ENCODE assay signal across 27 cellular contexts in genomic region chr22:49705216-49705600, GRCh38.
"Had no signal": no experiment of that assay in that cellular context is flagged by ENCODE, and none has a peak within 500 bp of the region (broad histone marks: within the 10 kb centered on the region; RNA-seq: fewer than 3 reads in every experiment).

No MANE protein-coding gene starts in this region.

- H3K4me3 Mint-ChIP-seq: natural killer cell treated with Interleukin-12 subunit alpha and Interleukin-12 subunit beta and Interleukin-15 and Interleukin-18, amount 100 ng/mL, for 72 hours; neural crest cell; stimulated activated effector memory CD8-positive, alpha-beta T cell treated with anti-CD3 and anti-CD28 coated beads, Interleukin-12 subunit alpha, Interleukin-12 subunit beta, amount 100 ng/mL, for 72 hours had no signal

- H3K36me3 Mint-ChIP-seq: natural killer cell treated with Interleukin-12 subunit alpha and Interleukin-12 subunit beta and Interleukin-15 and Interleukin-18, amount 100 ng/mL, for 72 hours; stimulated activated effector memory CD8-positive, alpha-beta T cell treated with anti-CD3 and anti-CD28 coated beads, Interleukin-12 subunit alpha, Interleukin-12 subunit beta, amount 100 ng/mL, for 72 hours had no signal

- H3K9me3 ChIP-seq: prostate gland, thyroid gland had no signal

- H3K27me3 ChIP-seq: hepatocyte, thyroid gland, vagina had no signal

- FAIRE-seq: kidney had no signal

- H3K4me1 Mint-ChIP-seq: neural crest cell; stimulated activated effector memory CD8-positive, alpha-beta T cell treated with anti-CD3 and anti-CD28 coated beads, Interleukin-12 subunit alpha, Interleukin-12 subunit beta, amount 100 ng/mL, for 72 hours had no signal

- H3K36me3 ChIP-seq: gastroesophageal sphincter, heart left ventricle, prostate gland, right atrium auricular region, stomach, thyroid gland, vagina had no signal

- H3K27ac Mint-ChIP-seq: natural killer cell treated with Interleukin-12 subunit alpha and Interleukin-12 subunit beta and Interleukin-15 and Interleukin-18, amount 100 ng/mL, for 72 hours; stimulated activated effector memory CD8-positive, alpha-beta T cell treated with anti-CD3 and anti-CD28 coated beads, Interleukin-12 subunit alpha, Interleukin-12 subunit beta, amount 100 ng/mL, for 72 hours had no signal

- H2AFZ ChIP-seq: hepatocyte, parathyroid adenoma had no signal

- H3K4me3 ChIP-seq: dorsolateral prefrontal cortex, gastroesophageal sphincter, heart left ventricle, hepatocyte, prostate gland, right atrium auricular region, smooth muscle cell, stomach, thyroid gland, vagina had no signal

- H3K79me2 ChIP-seq: hepatocyte, parathyroid adenoma had no signal

- H3K27ac ChIP-seq: dorsolateral prefrontal cortex, epithelial cell of prostate, gastroesophageal sphincter, heart left ventricle, hepatocyte, parathyroid adenoma, prostate gland, right atrium auricular region, stomach, thyroid gland, vagina had no signal

- H3K4me1 ChIP-seq: gastroesophageal sphincter, heart left ventricle, parathyroid adenoma, prostate gland, right atrium auricular region, stomach, thyroid gland, vagina had no signal

- DNase-seq: effector CD4-positive, alpha-beta T cell; foreskin fibroblast; heart left ventricle; mesendoderm; stimulated activated CD4-positive, alpha-beta T cell treated with anti-CD3 and anti-CD28 coated beads, Interleukin-12 subunit alpha, Interleukin-12 subunit beta, amount 100 ng/mL, for 4 hours; stimulated activated CD4-positive, alpha-beta T cell treated with anti-CD3 and anti-CD28 coated beads, Interleukin-1b, Interleukin-23, amount 100 ng/mL, for 48 hours; stimulated activated CD4-positive, alpha-beta T cell treated with anti-CD3 and anti-CD28 coated beads, Interleukin-4, amount 100 ng/mL, for 1 hour; stimulated activated naive CD4-positive, alpha-beta T cell treated with Interleukin-2 at 50 U/mL for 16 hours; stomach; thyroid gland; trophoblast cell had no signal

- H3K9ac ChIP-seq: parathyroid adenoma had no signal

- H3K4me2 ChIP-seq: hepatocyte, smooth muscle cell had no signal

- ATAC-seq: esophagus mucosa; gastroesophageal sphincter; left lobe of liver; natural killer cell treated with Interleukin-12 subunit alpha and Interleukin-12 subunit beta and Interleukin-15 and Interleukin-18, amount 100 ng/mL, for 72 hours; sciatic nerve; stimulated activated effector memory CD8-positive, alpha-beta T cell treated with anti-CD3 and anti-CD28 coated beads, Interleukin-12 subunit alpha, Interleukin-12 subunit beta, amount 100 ng/mL, for 72 hours had no signal
